Comparison of ENCODE assay signal across 1 cellular context in the genomic region with DNA sequence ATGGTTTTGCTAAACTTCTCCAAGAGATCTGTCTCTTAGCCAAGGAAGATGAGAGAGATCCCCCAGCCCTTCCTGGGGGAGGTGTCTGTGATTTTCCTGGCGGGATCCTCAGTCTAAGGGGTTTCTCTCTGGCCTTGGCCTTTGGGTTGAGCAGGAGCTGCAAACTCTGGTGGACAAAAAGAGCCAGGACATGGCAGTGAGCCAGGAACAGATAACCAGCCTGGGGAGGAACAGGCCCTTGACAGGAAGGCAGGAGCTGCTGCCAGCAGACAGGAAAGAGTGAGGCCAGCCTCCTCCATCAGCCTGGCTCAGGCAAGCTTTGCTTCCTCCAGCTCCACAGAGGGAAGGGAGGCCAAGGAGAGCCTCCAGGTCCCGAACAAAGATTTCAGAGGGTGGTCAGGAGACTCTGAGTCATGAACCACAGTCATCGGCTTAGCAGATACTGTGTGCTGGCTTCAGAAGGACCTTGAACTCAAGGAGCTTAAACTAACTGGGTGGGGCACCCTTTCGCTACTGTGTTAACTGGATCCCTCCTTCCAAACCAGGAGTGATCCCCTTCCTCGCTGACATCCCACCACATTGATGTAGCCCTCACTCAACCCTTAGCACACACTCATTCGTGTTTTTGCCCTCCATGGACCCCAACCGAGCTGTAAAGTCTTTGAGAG.
TF ChIP-seq lines count a peak whose summit lies in the region.

No MANE protein-coding gene starts in this region.

TF ChIP-seq in HEK293, 187 proteins besides CTCF, POLR2A, EP300 and RAD21 (continued from another document):
- TF ChIP-seq, protein P1, sequence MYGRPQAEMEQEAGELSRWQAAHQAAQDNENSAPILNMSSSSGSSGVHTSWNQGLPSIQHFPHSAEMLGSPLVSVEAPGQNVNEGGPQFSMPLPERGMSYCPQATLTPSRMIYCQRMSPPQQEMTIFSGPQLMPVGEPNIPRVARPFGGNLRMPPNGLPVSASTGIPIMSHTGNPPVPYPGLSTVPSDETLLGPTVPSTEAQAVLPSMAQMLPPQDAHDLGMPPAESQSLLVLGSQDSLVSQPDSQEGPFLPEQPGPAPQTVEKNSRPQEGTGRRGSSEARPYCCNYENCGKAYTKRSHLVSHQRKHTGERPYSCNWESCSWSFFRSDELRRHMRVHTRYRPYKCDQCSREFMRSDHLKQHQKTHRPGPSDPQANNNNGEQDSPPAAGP (tag by site-specific recombination; IDR thresholded peaks at IDR 0.05) = no peak
- peak; percentile 54 for TF ChIP-seq SP7 (tag by site-specific recombination; IDR thresholded peaks at IDR 0.05)
- no peak for TF ChIP-seq ZNF623 (tag by site-specific recombination; IDR thresholded peaks at IDR 0.05)
- TF ChIP-seq, protein P2, sequence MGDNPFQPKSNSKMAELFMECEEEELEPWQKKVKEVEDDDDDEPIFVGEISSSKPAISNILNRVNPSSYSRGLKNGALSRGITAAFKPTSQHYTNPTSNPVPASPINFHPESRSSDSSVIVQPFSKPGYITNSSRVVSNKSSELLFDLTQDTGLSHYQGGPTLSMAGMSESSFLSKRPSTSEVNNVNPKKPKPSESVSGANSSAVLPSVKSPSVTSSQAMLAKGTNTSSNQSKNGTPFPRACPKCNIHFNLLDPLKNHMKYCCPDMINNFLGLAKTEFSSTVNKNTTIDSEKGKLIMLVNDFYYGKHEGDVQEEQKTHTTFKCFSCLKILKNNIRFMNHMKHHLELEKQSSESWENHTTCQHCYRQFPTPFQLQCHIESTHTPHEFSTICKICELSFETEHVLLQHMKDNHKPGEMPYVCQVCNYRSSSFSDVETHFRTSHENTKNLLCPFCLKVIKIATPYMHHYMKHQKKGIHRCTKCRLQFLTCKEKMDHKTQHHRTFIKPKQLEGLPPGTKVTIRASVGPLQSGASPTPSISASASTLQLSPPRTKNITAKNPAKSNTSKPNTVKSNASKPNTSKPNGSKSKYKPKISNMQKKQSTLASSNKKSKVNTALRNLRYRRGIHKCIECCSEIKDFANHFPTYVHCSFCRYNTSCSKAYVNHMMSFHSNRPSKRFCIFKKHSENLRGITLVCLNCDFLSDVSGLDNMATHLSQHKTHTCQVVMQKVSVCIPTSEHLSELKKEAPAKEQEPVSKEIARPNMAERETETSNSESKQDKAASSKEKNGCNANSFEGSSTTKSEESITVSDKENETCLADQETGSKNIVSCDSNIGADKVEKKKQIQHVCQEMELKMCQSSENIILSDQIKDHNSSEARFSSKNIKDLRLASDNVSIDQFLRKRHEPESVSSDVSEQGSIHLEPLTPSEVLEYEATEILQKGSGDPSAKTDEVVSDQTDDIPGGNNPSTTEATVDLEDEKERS (tag by site-specific recombination; IDR thresholded peaks at IDR 0.05) = peak; percentile 60; the same call in 1 of the 2 replicates
- TF ChIP-seq, protein P3, sequence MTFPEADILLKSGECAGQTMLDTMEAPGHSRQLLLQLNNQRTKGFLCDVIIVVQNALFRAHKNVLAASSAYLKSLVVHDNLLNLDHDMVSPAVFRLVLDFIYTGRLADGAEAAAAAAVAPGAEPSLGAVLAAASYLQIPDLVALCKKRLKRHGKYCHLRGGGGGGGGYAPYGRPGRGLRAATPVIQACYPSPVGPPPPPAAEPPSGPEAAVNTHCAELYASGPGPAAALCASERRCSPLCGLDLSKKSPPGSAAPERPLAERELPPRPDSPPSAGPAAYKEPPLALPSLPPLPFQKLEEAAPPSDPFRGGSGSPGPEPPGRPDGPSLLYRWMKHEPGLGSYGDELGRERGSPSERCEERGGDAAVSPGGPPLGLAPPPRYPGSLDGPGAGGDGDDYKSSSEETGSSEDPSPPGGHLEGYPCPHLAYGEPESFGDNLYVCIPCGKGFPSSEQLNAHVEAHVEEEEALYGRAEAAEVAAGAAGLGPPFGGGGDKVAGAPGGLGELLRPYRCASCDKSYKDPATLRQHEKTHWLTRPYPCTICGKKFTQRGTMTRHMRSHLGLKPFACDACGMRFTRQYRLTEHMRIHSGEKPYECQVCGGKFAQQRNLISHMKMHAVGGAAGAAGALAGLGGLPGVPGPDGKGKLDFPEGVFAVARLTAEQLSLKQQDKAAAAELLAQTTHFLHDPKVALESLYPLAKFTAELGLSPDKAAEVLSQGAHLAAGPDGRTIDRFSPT (tag by site-specific recombination; IDR thresholded peaks at IDR 0.05) = no peak
- TF ChIP-seq ZNF211 (tag by site-specific recombination; IDR thresholded peaks at IDR 0.05; ENCODE audit: low read depth) = no peak
- no peak for TF ChIP-seq ZNF701 (tag by site-specific recombination; IDR thresholded peaks at IDR 0.05)
- no peak for TF ChIP-seq ZNF114 (tag by site-specific recombination; IDR thresholded peaks at IDR 0.05)
- TF ChIP-seq ZBTB8A (tag by site-specific recombination; IDR thresholded peaks at IDR 0.05) = no peak
- TF ChIP-seq ZNF335 (tag by site-specific recombination; conservative IDR thresholded peaks at IDR 0.05) = peak; percentile 42; the same call in 1 of the 2 replicates
- TF ChIP-seq OSR2 (tag by site-specific recombination; IDR thresholded peaks at IDR 0.05) = peak; percentile 53
- TF ChIP-seq ZNF610 (tag by site-specific recombination; IDR thresholded peaks at IDR 0.05; ENCODE audit: borderline replicate concordance) = no peak
- TF ChIP-seq, protein P4, sequence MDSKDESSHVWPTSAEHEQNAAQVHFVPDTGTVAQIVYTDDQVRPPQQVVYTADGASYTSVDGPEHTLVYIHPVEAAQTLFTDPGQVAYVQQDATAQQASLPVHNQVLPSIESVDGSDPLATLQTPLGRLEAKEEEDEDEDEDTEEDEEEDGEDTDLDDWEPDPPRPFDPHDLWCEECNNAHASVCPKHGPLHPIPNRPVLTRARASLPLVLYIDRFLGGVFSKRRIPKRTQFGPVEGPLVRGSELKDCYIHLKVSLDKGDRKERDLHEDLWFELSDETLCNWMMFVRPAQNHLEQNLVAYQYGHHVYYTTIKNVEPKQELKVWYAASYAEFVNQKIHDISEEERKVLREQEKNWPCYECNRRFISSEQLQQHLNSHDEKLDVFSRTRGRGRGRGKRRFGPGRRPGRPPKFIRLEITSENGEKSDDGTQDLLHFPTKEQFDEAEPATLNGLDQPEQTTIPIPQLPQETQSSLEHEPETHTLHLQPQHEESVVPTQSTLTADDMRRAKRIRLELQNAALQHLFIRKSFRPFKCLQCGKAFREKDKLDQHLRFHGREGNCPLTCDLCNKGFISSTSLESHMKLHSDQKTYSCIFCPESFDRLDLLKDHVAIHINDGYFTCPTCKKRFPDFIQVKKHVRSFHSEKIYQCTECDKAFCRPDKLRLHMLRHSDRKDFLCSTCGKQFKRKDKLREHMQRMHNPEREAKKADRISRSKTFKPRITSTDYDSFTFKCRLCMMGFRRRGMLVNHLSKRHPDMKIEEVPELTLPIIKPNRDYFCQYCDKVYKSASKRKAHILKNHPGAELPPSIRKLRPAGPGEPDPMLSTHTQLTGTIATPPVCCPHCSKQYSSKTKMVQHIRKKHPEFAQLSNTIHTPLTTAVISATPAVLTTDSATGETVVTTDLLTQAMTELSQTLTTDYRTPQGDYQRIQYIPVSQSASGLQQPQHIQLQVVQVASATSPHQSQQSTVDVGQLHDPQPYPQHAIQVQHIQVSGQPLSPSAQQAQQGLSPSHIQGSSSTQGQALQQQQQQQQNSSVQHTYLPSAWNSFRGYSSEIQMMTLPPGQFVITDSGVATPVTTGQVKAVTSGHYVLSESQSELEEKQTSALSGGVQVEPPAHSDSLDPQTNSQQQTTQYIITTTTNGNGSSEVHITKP (tag by site-specific recombination; IDR thresholded peaks at IDR 0.05) = 0 out of 2 replicates have a peak, but pooled peaks have one; percentile 20
- no peak for TF ChIP-seq ZNF677 (tag by site-specific recombination; IDR thresholded peaks at IDR 0.05)
- no peak for TF ChIP-seq ZNF596 (tag by site-specific recombination; IDR thresholded peaks at IDR 0.05)
- no peak for TF ChIP-seq REPIN1 (tag by site-specific recombination; IDR thresholded peaks at IDR 0.05; ENCODE audit: low read depth)
- TF ChIP-seq ZNF830 (tag by site-specific recombination; IDR thresholded peaks at IDR 0.05; ENCODE audit: low read depth) = no peak
- TF ChIP-seq ZFP37 (tag by site-specific recombination; IDR thresholded peaks at IDR 0.05) = 0 out of 2 replicates have a peak, but pooled peaks have one; percentile 43
- TF ChIP-seq ZNF394 (tag by site-specific recombination; IDR thresholded peaks at IDR 0.05; ENCODE audit: borderline replicate concordance) = peak; percentile 21; the same call in 1 of the 2 replicates
- no peak for TF ChIP-seq SCRT1 (tag by site-specific recombination; IDR thresholded peaks at IDR 0.05; ENCODE audit: borderline replicate concordance)
- TF ChIP-seq ZSCAN16 (tag by site-specific recombination; IDR thresholded peaks at IDR 0.05) = no peak
- no peak for TF ChIP-seq RBAK (tag by site-specific recombination; IDR thresholded peaks at IDR 0.05)
- no peak for TF ChIP-seq ZNF560 (tag by site-specific recombination; IDR thresholded peaks at IDR 0.05; ENCODE audit: borderline replicate concordance)
- no peak for TF ChIP-seq ZNF654 (tag by site-specific recombination; IDR thresholded peaks at IDR 0.05; ENCODE audit: low read depth)
- TF ChIP-seq ZNF366 (tag by site-specific recombination; conservative IDR thresholded peaks at IDR 0.05) = peak; percentile 70
- no peak for TF ChIP-seq ZSCAN23 (tag by site-specific recombination; IDR thresholded peaks at IDR 0.05)
- TF ChIP-seq, protein P5, sequence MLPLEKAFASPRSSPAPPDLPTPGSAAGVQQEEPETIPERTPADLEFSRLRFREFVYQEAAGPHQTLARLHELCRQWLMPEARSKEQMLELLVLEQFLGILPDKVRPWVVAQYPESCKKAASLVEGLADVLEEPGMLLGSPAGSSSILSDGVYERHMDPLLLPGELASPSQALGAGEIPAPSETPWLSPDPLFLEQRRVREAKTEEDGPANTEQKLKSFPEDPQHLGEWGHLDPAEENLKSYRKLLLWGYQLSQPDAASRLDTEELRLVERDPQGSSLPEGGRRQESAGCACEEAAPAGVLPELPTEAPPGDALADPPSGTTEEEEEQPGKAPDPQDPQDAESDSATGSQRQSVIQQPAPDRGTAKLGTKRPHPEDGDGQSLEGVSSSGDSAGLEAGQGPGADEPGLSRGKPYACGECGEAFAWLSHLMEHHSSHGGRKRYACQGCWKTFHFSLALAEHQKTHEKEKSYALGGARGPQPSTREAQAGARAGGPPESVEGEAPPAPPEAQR (tag by site-specific recombination; IDR thresholded peaks at IDR 0.05) = no peak
- TF ChIP-seq ZNF837 (tag by site-specific recombination; IDR thresholded peaks at IDR 0.05) = no peak
